Comparison of ENCODE assay signal across 8 cellular contexts in the genomic region with DNA sequence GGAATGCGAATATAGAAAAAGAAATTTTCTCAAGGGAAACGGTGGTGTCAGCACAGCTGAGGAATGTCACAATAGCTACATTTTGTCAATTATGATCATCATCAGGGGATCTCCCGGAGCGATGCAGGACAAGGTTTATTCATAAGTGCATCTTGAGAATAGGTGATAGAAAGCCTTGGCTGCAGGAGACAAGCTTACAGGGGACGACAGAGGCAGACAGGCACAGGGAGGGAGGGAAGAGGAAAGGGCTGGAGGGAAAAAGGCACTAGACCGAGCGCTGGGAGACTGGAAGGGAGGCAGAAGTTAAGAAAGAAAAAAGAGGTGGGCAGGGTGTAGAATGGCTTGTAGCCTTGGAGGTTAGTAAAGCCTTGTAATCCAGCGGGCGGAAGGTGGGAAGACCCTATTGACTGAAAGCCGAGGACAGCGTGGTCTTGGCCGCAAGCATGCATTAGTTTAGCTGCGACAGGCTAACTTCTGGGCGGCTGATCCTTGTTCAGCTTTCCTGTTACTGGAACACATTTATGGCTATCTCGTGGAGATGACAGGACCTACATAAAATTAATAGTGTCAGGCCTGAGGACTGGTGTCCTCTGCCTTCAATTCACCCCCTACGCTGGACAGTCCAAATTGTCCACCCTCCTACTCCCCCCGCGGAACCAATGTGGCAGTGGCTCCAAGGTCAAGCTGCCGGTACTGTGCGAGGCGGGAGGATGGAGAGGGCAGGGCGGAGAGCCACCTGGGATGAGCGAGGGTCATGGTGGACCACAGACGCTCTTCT. TPM values are rescaled to one million over a fixed set of nuclear protein-coding genes. Genes with fewer than 3 reads are reported as not detected.
A peak's percentile ranks its signal among the peaks of the same experiment; 100 is the strongest.
DNase-seq lines count a peak whose midpoint lies in the region; ATAC-seq and TF ChIP-seq lines count a peak whose summit lies in the region.

No MANE protein-coding gene starts in this region.

- peak overlapping the region; percentile 90 to 99 (median 94) for H3K4me3 Mint-ChIP-seq in T-cell
- H3K4me3 Mint-ChIP-seq in nephron: peak overlapping the region; percentile 94 to 98 (median 97)

- no peaks in the 10 kb centered on the region for H3K9me3 Mint-ChIP-seq in T-cell
- H3K9me3 Mint-ChIP-seq in nephron: no peaks in the 10 kb centered on the region

- CTCF ChIA-PET in T-cell (lab: Charles Lee): interaction anchor here (0.5 to 1.8 kb wide), 4 partner anchors 10 to 496 kb away, joined by 3 to 7 read pairs (median 5); no protein-coding TSS in a partner anchor

- H3K27me3 Mint-ChIP-seq in T-cell (peaks cover 21% of the 10 kb centered on the region in 2 donors), nephron (ENCODE audit: low read depth) (no peaks in the 10 kb centered on the region)

- no peaks in the 10 kb centered on the region for H3K36me3 Mint-ChIP-seq in T-cell
- H3K36me3 Mint-ChIP-seq in nephron (ENCODE audit: low read depth): no peaks in the 10 kb centered on the region

- H3K27ac Mint-ChIP-seq in T-cell (peak overlapping the region; percentile 76 to 83), nephron (peak overlapping the region; percentile 88 to 99 (median 98))

- H3K4me3 ChIP-seq in fibroblast of mammary gland (ENCODE audit: control insufficient read depth, low read depth, low read length): peak overlapping the region; percentile 85

- TF ChIP-seq CTCF in fibroblast of mammary gland (conservative IDR thresholded peaks at IDR 0.05; ENCODE audit: control insufficient read depth, insufficient read depth, low read depth, low read length) (no peak), nephron (IDR thresholded peaks at IDR 0.05; ENCODE audit: unreplicated experiment in 3 of 3) (no peak)

- H3K4me1 Mint-ChIP-seq in T-cell (peaks cover 33 to 42% (median 41%) of the 10 kb centered on the region in 3 donors), nephron (peaks cover 22% of the 10 kb centered on the region)

- DNase-seq in ELF-1 (ENCODE audit: low read depth, low spot score): peak; percentile 30
- peak in 1 of 34 experiments; percentile 1 for DNase-seq in T-cell
- DNase-seq in fibroblast of mammary gland (ENCODE audit: low read depth): no peak
- no peak for DNase-seq in NCI-H1105 (lab: John Stamatoyannopoulos, UW)
- DNase-seq in NCI-H2196 (lab: John Stamatoyannopoulos, UW; ENCODE audit: unreplicated experiment): no peak

- no peak for ATAC-seq in T-cell (replicated peaks in 1 of 4)
- ATAC-seq in HG03159 (IDR thresholded peaks at IDR 0.05; ENCODE audit: unreplicated experiment): no peak
- no peak for ATAC-seq in HG03045 (IDR thresholded peaks at IDR 0.05; ENCODE audit: unreplicated experiment)

- POLR2A ChIA-PET in T-cell (lab: Charles Lee): interaction anchor here in 1 of 2 donors (0.5 kb wide), 1 partner anchor 57 kb away, joined by 6 read pairs; no protein-coding TSS in a partner anchor

RNA-seq across cellular contexts. Expression of gene NECTIN3, which starts 1.5 kb away (rescaled TPM):
- 10 to 100 TPM in 1 of 5 donors, 1 to 10 TPM in 4; 6.7 to 11.3 (median 8.4) TPM for total RNA-seq in T-cell
